21 cellular contexts compared by ENCODE assay signal in genomic region chr7:143728333-143728862, GRCh38. TPM values are rescaled to one million over a fixed set of nuclear protein-coding genes. Genes with fewer than 3 reads are reported as not detected.
"Had no signal": no experiment of that assay in that cellular context is flagged by ENCODE, and none has a peak within 500 bp of the region (broad histone marks: within the 10 kb centered on the region; RNA-seq: fewer than 3 reads in every experiment).

No MANE protein-coding gene starts in this region.

- DNase-seq: effector CD4-positive, alpha-beta T cell; endodermal cell; foreskin melanocyte; head of caudate nucleus; kidney; left cardiac atrium; left ventricle myocardium superior; mesendoderm; naive thymus-derived CD4-positive, alpha-beta T cell; psoas muscle; retina; right lobe of liver; stimulated activated CD4-positive, alpha-beta T cell treated with anti-CD3 and anti-CD28 coated beads, Interleukin-4, amount 100 ng/mL, for 1 hour; stimulated activated naive B cell treated with anti-CD40 and anti-IgM and Interleukin-4, amounts not matched to agents 10 μg/mL and 1 μg/mL and 100 μg/mL, for 72 hours; stimulated activated naive CD8-positive, alpha-beta T cell treated with anti-CD3 and anti-CD28 coated beads, Interleukin-15, amount 100 ng/mL, for 72 hours; testis; upper lobe of right lung had no signal

- H3K27me3 Mint-ChIP-seq: naive thymus-derived CD4-positive, alpha-beta T cell; stimulated activated naive B cell treated with anti-CD40 and anti-IgM and Interleukin-4, amounts not matched to agents 10 μg/mL and 1 μg/mL and 100 μg/mL, for 72 hours; stimulated activated naive CD8-positive, alpha-beta T cell treated with anti-CD3 and anti-CD28 coated beads, Interleukin-15, amount 100 ng/mL, for 72 hours had no signal

- H3K27ac Mint-ChIP-seq: endodermal cell; stimulated activated naive B cell treated with anti-CD40 and anti-IgM and Interleukin-4, amounts not matched to agents 10 μg/mL and 1 μg/mL and 100 μg/mL, for 72 hours had no signal

- H3K27ac ChIP-seq: hepatocyte, neutrophil, psoas muscle, right lobe of liver, testis, tibial nerve, upper lobe of right lung, vagina had no signal

- H3K79me2 ChIP-seq: hepatocyte had no signal

- H3K4me1 ChIP-seq: psoas muscle, testis, tibial nerve, upper lobe of right lung, vagina had no signal

- H3K9me3 Mint-ChIP-seq: endodermal cell; stimulated activated naive B cell treated with anti-CD40 and anti-IgM and Interleukin-4, amounts not matched to agents 10 μg/mL and 1 μg/mL and 100 μg/mL, for 72 hours; stimulated activated naive CD8-positive, alpha-beta T cell treated with anti-CD3 and anti-CD28 coated beads, Interleukin-15, amount 100 ng/mL, for 72 hours had no signal

- H3K4me3 Mint-ChIP-seq: endodermal cell; naive thymus-derived CD4-positive, alpha-beta T cell; stimulated activated naive B cell treated with anti-CD40 and anti-IgM and Interleukin-4, amounts not matched to agents 10 μg/mL and 1 μg/mL and 100 μg/mL, for 72 hours; stimulated activated naive CD8-positive, alpha-beta T cell treated with anti-CD3 and anti-CD28 coated beads, Interleukin-15, amount 100 ng/mL, for 72 hours had no signal

- H3K4me3 ChIP-seq: hepatocyte, psoas muscle, right lobe of liver, testis, tibial nerve, upper lobe of right lung, vagina had no signal

- H3K36me3 ChIP-seq: neutrophil, right lobe of liver, vagina had no signal

- H3K27me3 ChIP-seq: hepatocyte, neutrophil, right lobe of liver, testis, tibial nerve, upper lobe of right lung, vagina had no signal

- H3K4me1 Mint-ChIP-seq: endodermal cell; stimulated activated naive B cell treated with anti-CD40 and anti-IgM and Interleukin-4, amounts not matched to agents 10 μg/mL and 1 μg/mL and 100 μg/mL, for 72 hours had no signal

- ATAC-seq: stimulated activated naive CD8-positive, alpha-beta T cell treated with anti-CD3 and anti-CD28 coated beads, Interleukin-15, amount 100 ng/mL, for 72 hours had no signal

- H2AFZ ChIP-seq: hepatocyte had no signal

- H3K4me2 ChIP-seq: hepatocyte had no signal

- H3K9me3 ChIP-seq: neutrophil, psoas muscle, right lobe of liver, testis, tibial nerve, upper lobe of right lung, vagina had no signal

RNA-seq across cellular contexts. Expression of gene CTAGE6, which starts 29.1 kb away (rescaled TPM):
- total RNA-seq: endodermal cell, left ventricle myocardium superior, psoas muscle had no signal
